In the genomic region with DNA sequence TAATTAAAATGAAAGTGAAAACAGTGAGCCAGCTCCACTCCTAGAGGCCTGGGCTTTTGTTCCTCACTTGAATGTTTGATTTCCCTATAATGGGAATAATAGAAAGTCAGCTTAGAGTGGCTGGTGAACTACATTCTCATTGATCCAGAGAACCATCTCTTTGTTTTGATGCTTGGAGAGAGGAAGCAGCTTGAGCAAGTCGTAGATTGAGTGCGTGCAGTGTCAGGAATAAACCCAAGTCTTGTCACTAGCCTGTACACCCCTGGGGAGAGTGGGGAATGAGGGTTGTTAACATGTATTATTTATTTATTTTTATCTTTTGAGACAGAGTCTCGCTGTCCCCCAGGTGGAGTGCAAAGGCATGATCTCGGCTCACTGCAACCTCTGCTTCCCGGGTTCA, we compare ENCODE assay signal across 8 cellular contexts. TPM values are rescaled to one million over a fixed set of nuclear protein-coding genes. Genes with fewer than 3 reads are reported as not detected.
DNase-seq lines count a peak whose midpoint lies in the region; ATAC-seq, FAIRE-seq and TF ChIP-seq lines count a peak whose summit lies in the region.

No MANE protein-coding gene starts in this region.

- no peak for FAIRE-seq in RCC 7860 (lab: Jason Lieb, UNC)

- WGBS in thyroid gland, 2 donors, result 23 to 37% methylated on average over 5 of the region's 5 CpGs

- peak overlapping the region in 2 of 3 donors; percentile 49 to 55 for H3K4me3 ChIP-seq in thyroid gland (replicated peaks in 1 of 3)

- no peaks in the 10 kb centered on the region for H3K9me3 ChIP-seq in thyroid gland

- no peaks in the 10 kb centered on the region for H3K36me3 ChIP-seq in thyroid gland

- intact Hi-C loops in Right ventricle myocardium superior (cut with DNase I) (no loop called here), left cardiac atrium (cut with DNase I) (no loop called here), thyroid gland (cut with DNase I) (no loop called here)

- H3K27ac Mint-ChIP-seq in activated naive CD8-positive, alpha-beta T cell treated with anti-CD3 and anti-CD28 coated beads, Interleukin-2, amount 50 U/mL, for 24 hours, result peak overlapping the region; percentile 98

- H3K27me3 Mint-ChIP-seq in activated naive CD8-positive, alpha-beta T cell treated with anti-CD3 and anti-CD28 coated beads, Interleukin-2, amount 50 U/mL, for 24 hours, result peaks cover 2% of the 10 kb centered on the region

- H3K27me3 ChIP-seq in thyroid gland, result no peaks in the 10 kb centered on the region

- no peaks in the 10 kb centered on the region for H3K9me3 Mint-ChIP-seq in activated naive CD8-positive, alpha-beta T cell treated with anti-CD3 and anti-CD28 coated beads, Interleukin-2, amount 50 U/mL, for 24 hours

- no peak for TF ChIP-seq POLR2A in thyroid gland (IDR thresholded peaks at IDR 0.05)

- peaks cover 18% of the 10 kb centered on the region for H3K36me3 Mint-ChIP-seq in activated naive CD8-positive, alpha-beta T cell treated with anti-CD3 and anti-CD28 coated beads, Interleukin-2, amount 50 U/mL, for 24 hours (ENCODE audit: low read depth)

- H3K4me1 Mint-ChIP-seq in activated naive CD8-positive, alpha-beta T cell treated with anti-CD3 and anti-CD28 coated beads, Interleukin-2, amount 50 U/mL, for 24 hours, result peaks cover 61% of the 10 kb centered on the region

- DNase-seq in Right ventricle myocardium superior (no peak), left cardiac atrium (no peak), kidney tubule cell (ENCODE audit: low spot score) (peak; percentile 3), thyroid gland (no peak), DMS79 (lab: John Stamatoyannopoulos, UW) (no peak), NCI-H1930 (lab: John Stamatoyannopoulos, UW) (no peak), RCC 7860 (ENCODE audit: low spot score) (no peak)
- DNase-seq in activated naive CD8-positive, alpha-beta T cell treated with anti-CD3 and anti-CD28 coated beads, Interleukin-2, amount 50 U/mL, for 24 hours, result no peak

- peak overlapping the region; percentile 93 for H3K4me3 Mint-ChIP-seq in activated naive CD8-positive, alpha-beta T cell treated with anti-CD3 and anti-CD28 coated beads, Interleukin-2, amount 50 U/mL, for 24 hours

- H3K4me1 ChIP-seq in thyroid gland, result peaks cover 10 to 17% of the 10 kb centered on the region in 2 donors

- TF ChIP-seq CTCF in thyroid gland (IDR thresholded peaks at IDR 0.05), result no peak

- ATAC-seq in Right ventricle myocardium superior (ENCODE audit: poor library complexity) (peak; percentile 3), left cardiac atrium (no peak)
- ATAC-seq in activated naive CD8-positive, alpha-beta T cell treated with anti-CD3 and anti-CD28 coated beads, Interleukin-2, amount 50 U/mL, for 24 hours, result no peak

- peak overlapping the region; percentile 6 to 94 (median 87) for H3K27ac ChIP-seq in thyroid gland

RNA-seq across cellular contexts. Expression of gene LSG1, which starts 0.9 kb away (rescaled TPM):
- total RNA-seq in Right ventricle myocardium superior (21.0 TPM), left cardiac atrium (10 to 100 TPM; 19.9 to 22.8 TPM), thyroid gland (10 to 100 TPM; 34.8 to 60.3 (median 49.7) TPM)

RNA-seq across cellular contexts. Expression of gene FAM43A, which starts 12.8 kb away (rescaled TPM):
- total RNA-seq in Right ventricle myocardium superior, result 16.6 TPM
- total RNA-seq in left cardiac atrium, result 10 to 100 TPM; 10.4 to 15.4 TPM
- 10 to 100 TPM; 16.8 to 33.9 (median 22.4) TPM for total RNA-seq in thyroid gland

RNA-seq across cellular contexts. Expression of gene TMEM44, which starts 39.7 kb away (rescaled TPM):
- total RNA-seq in Right ventricle myocardium superior (3.6 TPM), left cardiac atrium (10 to 100 TPM in 1 of 2 donors, 1 to 10 TPM in 1; 5.6 to 12.1 TPM), thyroid gland (10 to 100 TPM in 2 of 4 donors, 1 to 10 TPM in 2; 6.3 to 11.0 (median 9.7) TPM)
